20 cellular contexts compared by ENCODE assay signal in genomic region chr3:181056276-181056675, GRCh38.
"Had no signal": no experiment of that assay in that cellular context is flagged by ENCODE, and none has a peak within 500 bp of the region (broad histone marks: within the 10 kb centered on the region; RNA-seq: fewer than 3 reads in every experiment).

No MANE protein-coding gene starts in this region.

- FAIRE-seq: kidney, pancreas, small intestine, urothelium cell line had no signal

- H3K4me3 Mint-ChIP-seq: activated CD4-positive, alpha-beta T cell treated with anti-CD3 and anti-CD28 coated beads, Interleukin-2, amount 10 ng/mL, durations not matched to agents 24 days and 14 days; activated CD8-positive, alpha-beta T cell treated with anti-CD3 and anti-CD28 coated beads, Interleukin-2, amount 10 ng/mL, durations not matched to agents 7 days and 5 days; activated naive CD4-positive, alpha-beta T cell treated with anti-CD3 and anti-CD28 coated beads, Interleukin-2, amount 10 ng/mL, durations not matched to agents 7 days and 5 days; activated naive CD8-positive, alpha-beta T cell treated with anti-CD3 and anti-CD28 coated beads, Interleukin-2, amount 50 U/mL, for 24 hours; activated T-cell treated with anti-CD3 and anti-CD28 coated beads, Interleukin-2, amount 50 U/mL, for 24 hours; stimulated activated naive CD8-positive, alpha-beta T cell treated with anti-CD3 and anti-CD28 coated beads, Interleukin-15, Interleukin-2, amounts not matched to agents 100 ng/mL and 50 ng/mL, for 24 hours had no signal

- H3K27me3 Mint-ChIP-seq: activated CD4-positive, alpha-beta T cell treated with anti-CD3 and anti-CD28 coated beads, Interleukin-2, amount 10 ng/mL, durations not matched to agents 24 days and 14 days; activated naive CD4-positive, alpha-beta T cell treated with anti-CD3 and anti-CD28 coated beads, Interleukin-2, amount 10 ng/mL, durations not matched to agents 7 days and 5 days; activated naive CD8-positive, alpha-beta T cell treated with anti-CD3 and anti-CD28 coated beads, Interleukin-2, amount 50 U/mL, for 24 hours had no signal

- H3K27ac ChIP-seq: coronary artery, gastrocnemius medialis, left lung, neutrophil, pancreas, right lobe of liver, tibial nerve had no signal

- H3K4me1 ChIP-seq: gastrocnemius medialis, left lung, pancreas, tibial nerve had no signal

- H3K36me3 Mint-ChIP-seq: activated naive CD4-positive, alpha-beta T cell treated with anti-CD3 and anti-CD28 coated beads, Interleukin-2, amount 10 ng/mL, durations not matched to agents 7 days and 5 days had no signal

- H3K9me3 ChIP-seq: gastrocnemius medialis, left lung, neutrophil, pancreas, right lobe of liver, tibial nerve had no signal

- H3K4me3 ChIP-seq: coronary artery, gastrocnemius medialis, left lung, pancreas, right lobe of liver, tibial nerve had no signal

- H3K4me1 Mint-ChIP-seq: activated CD4-positive, alpha-beta T cell treated with anti-CD3 and anti-CD28 coated beads, Interleukin-2, amount 10 ng/mL, durations not matched to agents 24 days and 14 days; activated naive CD4-positive, alpha-beta T cell treated with anti-CD3 and anti-CD28 coated beads, Interleukin-2, amount 10 ng/mL, durations not matched to agents 7 days and 5 days; activated naive CD8-positive, alpha-beta T cell treated with anti-CD3 and anti-CD28 coated beads, Interleukin-2, amount 50 U/mL, for 24 hours had no signal

- DNase-seq: activated CD4-positive, alpha-beta T cell treated with anti-CD3 and anti-CD28 coated beads, Interleukin-2, amount 10 ng/mL, durations not matched to agents 24 days and 14 days; activated CD8-positive, alpha-beta T cell treated with anti-CD3 and anti-CD28 coated beads, Interleukin-2, amount 10 ng/mL, durations not matched to agents 7 days and 5 days; activated naive CD4-positive, alpha-beta T cell treated with anti-CD3 and anti-CD28 coated beads, Interleukin-2, amount 10 ng/mL, durations not matched to agents 7 days and 5 days; activated naive CD8-positive, alpha-beta T cell treated with anti-CD3 and anti-CD28 coated beads, Interleukin-2, amount 50 U/mL, for 24 hours; activated T-cell treated with anti-CD3 and anti-CD28 coated beads, Interleukin-2, amount 50 U/mL, for 24 hours; anterior cingulate cortex; gastrocnemius medialis; head of caudate nucleus; kidney; left lung; pancreas; right lobe of liver; small intestine; stimulated activated CD4-positive, alpha-beta T cell treated with anti-CD3 and anti-CD28 coated beads, Interleukin-15, amount 100 ng/mL, for 24 hours; stimulated activated CD4-positive, alpha-beta T cell treated with anti-CD3 and anti-CD28 coated beads, Interleukin-2, amount 100 ng/mL, for 48 hours had no signal

- H3K9me3 Mint-ChIP-seq: activated CD4-positive, alpha-beta T cell treated with anti-CD3 and anti-CD28 coated beads, Interleukin-2, amount 10 ng/mL, durations not matched to agents 24 days and 14 days; activated naive CD4-positive, alpha-beta T cell treated with anti-CD3 and anti-CD28 coated beads, Interleukin-2, amount 10 ng/mL, durations not matched to agents 7 days and 5 days; activated naive CD8-positive, alpha-beta T cell treated with anti-CD3 and anti-CD28 coated beads, Interleukin-2, amount 50 U/mL, for 24 hours; activated T-cell treated with anti-CD3 and anti-CD28 coated beads, Interleukin-2, amount 50 U/mL, for 24 hours; stimulated activated naive CD8-positive, alpha-beta T cell treated with anti-CD3 and anti-CD28 coated beads, Interleukin-15, Interleukin-2, amounts not matched to agents 100 ng/mL and 50 ng/mL, for 24 hours had no signal

- H3K36me3 ChIP-seq: gastrocnemius medialis, left lung, neutrophil, pancreas, right lobe of liver, tibial nerve had no signal

- H3K27me3 ChIP-seq: gastrocnemius medialis, left lung, neutrophil, pancreas, right lobe of liver, tibial nerve had no signal

- H3K27ac Mint-ChIP-seq: activated CD4-positive, alpha-beta T cell treated with anti-CD3 and anti-CD28 coated beads, Interleukin-2, amount 10 ng/mL, durations not matched to agents 24 days and 14 days; activated CD8-positive, alpha-beta T cell treated with anti-CD3 and anti-CD28 coated beads, Interleukin-2, amount 10 ng/mL, durations not matched to agents 7 days and 5 days; activated naive CD4-positive, alpha-beta T cell treated with anti-CD3 and anti-CD28 coated beads, Interleukin-2, amount 10 ng/mL, durations not matched to agents 7 days and 5 days; activated naive CD8-positive, alpha-beta T cell treated with anti-CD3 and anti-CD28 coated beads, Interleukin-2, amount 50 U/mL, for 24 hours; activated T-cell treated with anti-CD3 and anti-CD28 coated beads, Interleukin-2, amount 50 U/mL, for 24 hours; stimulated activated naive CD8-positive, alpha-beta T cell treated with anti-CD3 and anti-CD28 coated beads, Interleukin-15, Interleukin-2, amounts not matched to agents 100 ng/mL and 50 ng/mL, for 24 hours had no signal
